12 cellular contexts compared by ENCODE assay signal in the genomic region with DNA sequence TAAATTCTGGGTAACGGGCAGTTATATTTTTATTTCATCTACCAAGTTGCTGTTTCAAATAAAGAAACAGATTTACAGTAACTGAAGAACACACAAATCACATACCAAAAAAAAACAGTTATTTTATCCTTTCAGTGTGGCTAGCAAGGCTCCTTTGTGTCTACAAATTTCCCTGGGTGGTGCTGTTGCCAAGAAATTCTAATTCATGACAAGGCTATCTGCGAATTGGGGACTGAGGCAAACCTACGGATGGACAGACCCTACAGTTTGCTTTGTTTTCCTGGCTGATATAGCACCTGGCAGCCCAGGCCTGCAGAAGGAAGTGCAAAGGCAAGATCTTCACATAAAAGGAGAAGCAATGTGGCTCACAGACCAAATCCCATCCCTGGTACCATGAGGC. TPM values are rescaled to one million over a fixed set of nuclear protein-coding genes. Genes with fewer than 3 reads are reported as not detected.
DNase-seq lines count a peak whose midpoint lies in the region; ATAC-seq and TF ChIP-seq lines count a peak whose summit lies in the region.
"Had no signal": no experiment of that assay in that cellular context is flagged by ENCODE, and none has a peak within 500 bp of the region (broad histone marks: within the 10 kb centered on the region; RNA-seq: fewer than 3 reads in every experiment).

No MANE protein-coding gene starts in this region.

- no peak overlapping the region for H4K91ac ChIP-seq in trophoblast cell (ENCODE audit: low read depth, low read length)

- H2AK5ac ChIP-seq in trophoblast cell (ENCODE audit: low read length) = no peak overlapping the region

- no peak overlapping the region for H4K12ac ChIP-seq in trophoblast cell (ENCODE audit: low read depth, low read length)

- H3K4me3 ChIP-seq in endodermal cell (ENCODE audit: low read length) = peak overlapping the region; percentile 96
- H3K4me3 ChIP-seq in osteoblast (ENCODE audit: insufficient read depth, low read length) = peak overlapping the region; percentile 82
- no peak overlapping the region for H3K4me3 ChIP-seq in trophoblast cell (ENCODE audit: low read depth, low read length)
- no peak overlapping the region for H3K4me3 ChIP-seq in left lung

- H3K79me2 ChIP-seq in osteoblast (ENCODE audit: insufficient read depth, low read length) (peaks cover 95% of the 10 kb centered on the region), trophoblast cell (ENCODE audit: control insufficient read depth, insufficient read depth, low read length, poor library complexity) (peaks cover 9% of the 10 kb centered on the region)

- no peak overlapping the region for H3K27ac Mint-ChIP-seq in endodermal cell
- H3K27ac Mint-ChIP-seq in natural killer cell treated with Interleukin-12 subunit alpha and Interleukin-12 subunit beta and Interleukin-15 and Interleukin-18, amount 100 ng/mL, for 72 hours = no peak overlapping the region
- H3K27ac Mint-ChIP-seq: activated CD8-positive, alpha-beta memory T cell treated with anti-CD3 and anti-CD28 coated beads, Interleukin-2, amount 10 ng/mL, durations not matched to agents 7 days and 5 days had no signal

- in situ Hi-C loops in Caki2 (cut with HindIII; ENCODE audit: low pct_unique_long_range_greater_than_20kb, low sequenced_read_pairs) = no loop called here

- no peak overlapping the region for H2BK5ac ChIP-seq in trophoblast cell (ENCODE audit: low read depth, low read length, poor library complexity)

- H3K23ac ChIP-seq in trophoblast cell (ENCODE audit: low read length) = no peak overlapping the region

- H3K27ac ChIP-seq in endodermal cell (ENCODE audit: low read depth, low read length) = peak overlapping the region; percentile 80
- H3K27ac ChIP-seq in osteoblast (ENCODE audit: low read depth, low read length) = peak overlapping the region; percentile 98
- H3K27ac ChIP-seq in trophoblast cell (ENCODE audit: low read depth, low read length) = no peak overlapping the region
- H3K27ac ChIP-seq in left lung = peak overlapping the region in 1 of 2 donors; percentile 100
- H3K27ac ChIP-seq: SK-N-MC had no signal

- peaks cover 22% of the 10 kb centered on the region for H3K79me1 ChIP-seq in trophoblast cell (ENCODE audit: low read length)

- H2AFZ ChIP-seq in osteoblast (ENCODE audit: low read length) (no peak overlapping the region), trophoblast cell (ENCODE audit: insufficient read depth, low read length, poor library complexity) (no peak overlapping the region)

- H3K9me3 ChIP-seq in endodermal cell (ENCODE audit: control insufficient read depth, low read length) (no peaks in the 10 kb centered on the region), osteoblast (ENCODE audit: low read depth, low read length) (no peaks in the 10 kb centered on the region), trophoblast cell (ENCODE audit: insufficient read depth, low read depth, low read length) (no peaks in the 10 kb centered on the region), left lung (no peaks in the 10 kb centered on the region)

- H3K4me2 ChIP-seq in osteoblast (ENCODE audit: insufficient read depth, low read length) (peak overlapping the region; percentile 95), trophoblast cell (ENCODE audit: low read length) (no peak overlapping the region)

- intact Hi-C loops in left lung (cut with DNase I) = loop anchor here in 1 of 2 donors (10.0 kb wide), 1 partner anchor 176 kb away; no protein-coding TSS in a partner anchor

- H3K27me3 ChIP-seq in endodermal cell (ENCODE audit: control insufficient read depth, insufficient read depth, low read length, poor library complexity, severe bottlenecking) = no peaks in the 10 kb centered on the region
- H3K27me3 ChIP-seq in osteoblast (ENCODE audit: insufficient read depth, low read length) = no peaks in the 10 kb centered on the region
- no peaks in the 10 kb centered on the region for H3K27me3 ChIP-seq in trophoblast cell (ENCODE audit: insufficient read depth, low read length)
- H3K27me3 ChIP-seq in left lung = no peaks in the 10 kb centered on the region

- H3K36me3 ChIP-seq in endodermal cell (ENCODE audit: control insufficient read depth, insufficient read depth, low read length) = peaks cover 24% of the 10 kb centered on the region
- H3K36me3 ChIP-seq in osteoblast (ENCODE audit: insufficient read depth, low read length) = peaks cover 8% of the 10 kb centered on the region
- no peaks in the 10 kb centered on the region for H3K36me3 ChIP-seq in trophoblast cell (ENCODE audit: control insufficient read depth in 1 of 2, insufficient read depth in 2 of 2, low read length in 2 of 2)
- H3K36me3 ChIP-seq in left lung = no peaks in the 10 kb centered on the region

- no peak for ATAC-seq in natural killer cell treated with Interleukin-12 subunit alpha and Interleukin-12 subunit beta and Interleukin-15 and Interleukin-18, amount 100 ng/mL, for 72 hours
- ATAC-seq in left lung = no peak
- ATAC-seq: activated CD8-positive, alpha-beta memory T cell treated with anti-CD3 and anti-CD28 coated beads, Interleukin-2, amount 10 ng/mL, durations not matched to agents 7 days and 5 days had no signal

- H3K14ac ChIP-seq in trophoblast cell (ENCODE audit: low read length) = no peak overlapping the region

- H4K8ac ChIP-seq in trophoblast cell (ENCODE audit: low read depth, low read length) = no peak overlapping the region

- no peaks in the 10 kb centered on the region for H3K9me3 Mint-ChIP-seq in endodermal cell
- H3K9me3 Mint-ChIP-seq in natural killer cell treated with Interleukin-12 subunit alpha and Interleukin-12 subunit beta and Interleukin-15 and Interleukin-18, amount 100 ng/mL, for 72 hours = peaks cover 5% of the 10 kb centered on the region

- H4K20me1 ChIP-seq in osteoblast (ENCODE audit: insufficient read depth, low read length) = peaks cover 72% of the 10 kb centered on the region

- H3K4me1 ChIP-seq in endodermal cell (ENCODE audit: control insufficient read depth, insufficient read depth, low read length) (peaks cover 14% of the 10 kb centered on the region), osteoblast (ENCODE audit: insufficient read depth, low read length) (peaks cover 42% of the 10 kb centered on the region), trophoblast cell (ENCODE audit: control insufficient read depth in 1 of 2, insufficient read depth in 2 of 2, low read length in 2 of 2) (peaks cover 3 to 17% of the 10 kb centered on the region in 2 experiments), left lung (peaks cover 20 to 71% of the 10 kb centered on the region in 2 donors)

- TF ChIP-seq CTCF in endodermal cell (conservative IDR thresholded peaks at IDR 0.05) (no peak), osteoblast (IDR thresholded peaks at IDR 0.05; ENCODE audit: extremely low read depth, low read depth, low read length) (no peak), left lung (IDR thresholded peaks at IDR 0.05) (no peak)

- no peak overlapping the region for H3K18ac ChIP-seq in trophoblast cell (ENCODE audit: low read length)

- WGBS in endodermal cell (ENCODE audit: insufficient coverage in 1 of 2, insufficient read length in 1 of 2), 2 experiments = 60 to 70% methylated on average over 3 of the region's 3 CpGs
- WGBS in trophoblast cell (ENCODE audit: extremely low coverage, insufficient coverage, insufficient read length) = no CpG with 5 or more reads among the region's 3 CpGs

- H3K27me3 Mint-ChIP-seq in endodermal cell (ENCODE audit: insufficient read depth) = no peaks in the 10 kb centered on the region
- peaks cover 0 to 4% of the 10 kb centered on the region in 2 donors for H3K27me3 Mint-ChIP-seq in natural killer cell treated with Interleukin-12 subunit alpha and Interleukin-12 subunit beta and Interleukin-15 and Interleukin-18, amount 100 ng/mL, for 72 hours

- no peak overlapping the region for H3K4ac ChIP-seq in trophoblast cell (ENCODE audit: low read depth, low read length)

- no peak overlapping the region for H2BK12ac ChIP-seq in trophoblast cell (ENCODE audit: low read length)

- no peak overlapping the region for H3K4me3 Mint-ChIP-seq in endodermal cell
- H3K4me3 Mint-ChIP-seq in natural killer cell treated with Interleukin-12 subunit alpha and Interleukin-12 subunit beta and Interleukin-15 and Interleukin-18, amount 100 ng/mL, for 72 hours = no peak overlapping the region
- H3K4me3 Mint-ChIP-seq: activated CD8-positive, alpha-beta memory T cell treated with anti-CD3 and anti-CD28 coated beads, Interleukin-2, amount 10 ng/mL, durations not matched to agents 7 days and 5 days had no signal

- H2BK120ac ChIP-seq in trophoblast cell (ENCODE audit: insufficient read depth, low read length, poor library complexity) = no peak overlapping the region

- H3K36me3 Mint-ChIP-seq in endodermal cell (ENCODE audit: low read depth) = no peaks in the 10 kb centered on the region
- peaks cover 6% of the 10 kb centered on the region for H3K36me3 Mint-ChIP-seq in natural killer cell treated with Interleukin-12 subunit alpha and Interleukin-12 subunit beta and Interleukin-15 and Interleukin-18, amount 100 ng/mL, for 72 hours

- DNase-seq in Caki2 (ENCODE audit: low read depth) = peak; percentile 12
- DNase-seq in NCI-H2227 treated with DMSO at 0.1 percent for 48 hours (lab: John Stamatoyannopoulos, UW) = peak; percentile 88
- no peak for DNase-seq in endodermal cell
- DNase-seq in osteoblast (ENCODE audit: insufficient read length, low spot score, missing footprints) = no peak
- no peak for DNase-seq in natural killer cell treated with Interleukin-12 subunit alpha and Interleukin-12 subunit beta and Interleukin-15 and Interleukin-18, amount 100 ng/mL, for 72 hours (ENCODE audit: low spot score)
- no peak for DNase-seq in trophoblast cell
- no peak for DNase-seq in activated CD4-positive, alpha-beta T cell treated with anti-CD3 and anti-CD28 coated beads, Interleukin-2, amount 50 U/mL, for 48 hours
- DNase-seq in left lung = no peak
- DNase-seq: activated CD8-positive, alpha-beta memory T cell treated with anti-CD3 and anti-CD28 coated beads, Interleukin-2, amount 10 ng/mL, durations not matched to agents 7 days and 5 days; GF-D8; stimulated activated CD4-positive, alpha-beta T cell treated with anti-CD3 and anti-CD28 coated beads, Interleukin-4, amount 100 ng/mL, for 1 hour had no signal

- H3K9ac ChIP-seq in endodermal cell (ENCODE audit: extremely low read depth, low read length, poor library complexity, severe bottlenecking) = no peak overlapping the region
- no peak overlapping the region for H3K9ac ChIP-seq in trophoblast cell (ENCODE audit: low read length)

- peaks cover 59% of the 10 kb centered on the region for H3K4me1 Mint-ChIP-seq in endodermal cell
- H3K4me1 Mint-ChIP-seq in natural killer cell treated with Interleukin-12 subunit alpha and Interleukin-12 subunit beta and Interleukin-15 and Interleukin-18, amount 100 ng/mL, for 72 hours (ENCODE audit: low read depth in 2 of 2) = peaks cover 48 to 50% of the 10 kb centered on the region in 2 donors

RNA-seq across cellular contexts. Expression of a gene that starts 4.5 kb away (rescaled TPM):
- total RNA-seq in Caki2 (2014; rRNA removed; shearing (Covaris generic); ENCODE audit: low replicate concordance) = 5.5 and 8.1 TPM in 2 replicates
- total RNA-seq in endodermal cell = 10 to 100 TPM; 27.4 to 27.8 TPM
- 23.3 TPM for polyA plus RNA-seq in endodermal cell (2013, experiment 1 of 2)
- 22.4 TPM for polyA plus RNA-seq in endodermal cell (2013, experiment 2 of 2)
- 31.1 and 38.9 TPM in 2 replicates for total RNA-seq in osteoblast
- total RNA-seq in natural killer cell treated with Interleukin-12 subunit alpha and Interleukin-12 subunit beta and Interleukin-15 and Interleukin-18, amount 100 ng/mL, for 72 hours = 10 to 100 TPM; 13.3 to 49.1 TPM
- 9.9 and 12.7 TPM in 2 replicates for polyA plus RNA-seq in trophoblast cell (2013)
- total RNA-seq in left lung = 10 to 100 TPM; 31.0 to 41.8 TPM

Comparison
In these comparisons a context has a peak if more than half of its experiments do, and no peak if none do; other contexts are left out.
1. DNase-seq: peak in Caki2 (single experiment) and NCI-H2227 treated with DMSO at 0.1 percent for 48 hours (single experiment); none in endodermal cell (single experiment), osteoblast (single experiment), natural killer cell treated with Interleukin-12 subunit alpha and Interleukin-12 subunit beta and Interleukin-15 and Interleukin-18, amount 100 ng/mL, for 72 hours (single experiment), trophoblast cell (0 of 2), activated CD4-positive, alpha-beta T cell treated with anti-CD3 and anti-CD28 coated beads, Interleukin-2, amount 50 U/mL, for 48 hours (0 of 2) and left lung (0 of 2).
2. H3K4me3 ChIP-seq: peak in endodermal cell (single experiment) and osteoblast (single experiment); none in trophoblast cell (single experiment) and left lung (0 of 2).